Comparison of ENCODE assay signal across 11 cellular contexts in genomic region chr3:124985358-124985757, GRCh38. TPM values are rescaled to one million over a fixed set of nuclear protein-coding genes. Genes with fewer than 3 reads are reported as not detected.
DNase-seq lines count a peak whose midpoint lies in the region; ATAC-seq and TF ChIP-seq lines count a peak whose summit lies in the region.
"Had no signal": no experiment of that assay in that cellular context is flagged by ENCODE, and none has a peak within 500 bp of the region (broad histone marks: within the 10 kb centered on the region; RNA-seq: fewer than 3 reads in every experiment).

No MANE protein-coding gene starts in this region.

- H3K4me1 Mint-ChIP-seq in WTC11, result no peaks in the 10 kb centered on the region; the same call in 1 of the 2 replicates

- DNase-seq in 8988T, result peak; percentile 23
- peak; percentile 85 for DNase-seq in LHCN-M2 (ENCODE audit: low read depth)
- peak; percentile 59 for DNase-seq in colonic mucosa
- DNase-seq in medulla oblongata (ENCODE audit: extremely low spot score), result peak; percentile 42
- DNase-seq in GF-D8 (lab: John Stamatoyannopoulos, UW), result no peak
- no peak for DNase-seq in occipital lobe (lab: John Stamatoyannopoulos, UW)
- DNase-seq in WTC11 (ENCODE audit: low spot score), result no peak
- DNase-seq: activated CD8-positive, alpha-beta T cell treated with anti-CD3 and anti-CD28 coated beads, Interleukin-2, amount 10 ng/mL, durations not matched to agents 7 days and 5 days had no signal

- no peak overlapping the region for H3K27ac Mint-ChIP-seq in WTC11
- H3K27ac Mint-ChIP-seq: activated CD8-positive, alpha-beta T cell treated with anti-CD3 and anti-CD28 coated beads, Interleukin-2, amount 10 ng/mL, durations not matched to agents 7 days and 5 days had no signal

- H3K27ac ChIP-seq in colonic mucosa, result peak overlapping the region; percentile 51

- H3K9me3 Mint-ChIP-seq in WTC11, result no peaks in the 10 kb centered on the region

- no peak overlapping the region for H3K9ac ChIP-seq in colonic mucosa (ENCODE audit: low read depth in 2 of 2, low read length in 2 of 2)

- H3K4me3 ChIP-seq in colonic mucosa, result no peak overlapping the region

- peaks cover 5% of the 10 kb centered on the region for H3K4me1 ChIP-seq in colonic mucosa

- H3K4me3 Mint-ChIP-seq in WTC11, result no peak overlapping the region
- H3K4me3 Mint-ChIP-seq: activated CD8-positive, alpha-beta T cell treated with anti-CD3 and anti-CD28 coated beads, Interleukin-2, amount 10 ng/mL, durations not matched to agents 7 days and 5 days had no signal

- H3K27me3 Mint-ChIP-seq in WTC11 (ENCODE audit: low read depth), result no peaks in the 10 kb centered on the region

- intact Hi-C loops in colonic mucosa (cut with DNase I), result no loop called here

- H3K9me3 ChIP-seq in colonic mucosa, result no peaks in the 10 kb centered on the region

- CTCF ChIA-PET in WTC11 (lab: Charles Lee), result no interaction called here

- H3K36me3 Mint-ChIP-seq in WTC11, result peaks cover under 1% of the 10 kb centered on the region; the same call in 1 of the 2 replicates

- TF ChIP-seq CTCF in colonic mucosa (IDR thresholded peaks at IDR 0.05), result no peak
- TF ChIP-seq CTCF in WTC11 (IDR thresholded peaks at IDR 0.05), result no peak

- H3K27me3 ChIP-seq in colonic mucosa, result no peaks in the 10 kb centered on the region

- no peaks in the 10 kb centered on the region for H3K36me3 ChIP-seq in colonic mucosa

- POLR2A ChIA-PET in WTC11 (lab: Charles Lee), result no interaction called here

- ATAC-seq in HG02571 (IDR thresholded peaks at IDR 0.05; ENCODE audit: unreplicated experiment) (no peak), WTC11 (no peak)
- ATAC-seq: activated CD8-positive, alpha-beta T cell treated with anti-CD3 and anti-CD28 coated beads, Interleukin-2, amount 10 ng/mL, durations not matched to agents 7 days and 5 days had no signal

TF ChIP-seq in WTC11, 78 proteins besides CTCF, POLR2A, EP300 and RAD21 (continues in another document):
- TF ChIP-seq, protein P1, sequence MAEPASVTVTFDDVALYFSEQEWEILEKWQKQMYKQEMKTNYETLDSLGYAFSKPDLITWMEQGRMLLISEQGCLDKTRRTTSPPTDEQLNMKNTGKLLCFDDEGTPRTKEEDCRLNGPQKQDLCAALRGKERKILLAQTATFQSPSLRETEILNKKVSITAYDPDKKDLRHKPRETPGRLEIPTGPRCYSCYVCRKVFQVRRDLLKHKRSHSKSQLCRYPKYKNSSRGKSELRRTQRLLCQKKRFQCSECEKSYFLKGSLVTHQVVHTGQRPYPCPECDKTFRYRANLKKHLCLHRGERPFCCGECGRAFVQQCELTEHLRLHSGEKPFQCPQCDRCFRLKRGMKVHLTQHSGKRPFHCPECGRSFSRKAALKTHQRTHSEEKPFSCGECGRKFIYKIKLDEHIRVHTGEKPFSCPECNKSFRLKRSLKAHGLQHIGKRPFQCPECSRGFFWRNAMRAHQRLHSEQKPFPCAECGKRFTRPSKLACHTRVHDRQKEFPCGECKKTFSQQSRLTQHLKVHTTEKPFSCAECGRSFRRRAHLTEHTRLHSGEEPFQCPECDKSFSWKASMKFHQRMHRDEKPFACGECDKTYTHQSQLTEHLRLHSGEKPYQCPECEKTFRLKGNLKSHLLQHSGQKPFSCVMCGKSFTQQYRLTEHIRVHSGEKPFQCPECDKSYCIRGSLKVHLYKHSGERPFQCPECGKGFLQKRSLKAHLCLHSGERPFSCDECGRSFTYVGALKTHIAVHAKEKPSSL (CRISPR knock-in tag; conservative IDR thresholded peaks at IDR 0.05), result no peak
- TF ChIP-seq, protein P2, sequence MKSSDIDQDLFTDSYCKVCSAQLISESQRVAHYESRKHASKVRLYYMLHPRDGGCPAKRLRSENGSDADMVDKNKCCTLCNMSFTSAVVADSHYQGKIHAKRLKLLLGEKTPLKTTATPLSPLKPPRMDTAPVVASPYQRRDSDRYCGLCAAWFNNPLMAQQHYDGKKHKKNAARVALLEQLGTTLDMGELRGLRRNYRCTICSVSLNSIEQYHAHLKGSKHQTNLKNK (CRISPR knock-in tag; IDR thresholded peaks at IDR 0.05), result no peak
- TF ChIP-seq ATF3 (CRISPR knock-in tag; conservative IDR thresholded peaks at IDR 0.05) (no peak), TEAD1 (CRISPR knock-in tag; IDR thresholded peaks at IDR 0.05) (no peak), ZNF138 (CRISPR knock-in tag; conservative IDR thresholded peaks at IDR 0.05) (no peak), RELA (CRISPR knock-in tag; IDR thresholded peaks at IDR 0.05; ENCODE audit: borderline replicate concordance) (no peak), MYBL2 (CRISPR knock-in tag; IDR thresholded peaks at IDR 0.05) (no peak), ZNF671 (CRISPR knock-in tag; IDR thresholded peaks at IDR 0.05) (no peak), NFYB (CRISPR knock-in tag; conservative IDR thresholded peaks at IDR 0.05; ENCODE audit: low read depth) (no peak), ATF1 (CRISPR knock-in tag; IDR thresholded peaks at IDR 0.05) (no peak)
- TF ChIP-seq, protein P3, sequence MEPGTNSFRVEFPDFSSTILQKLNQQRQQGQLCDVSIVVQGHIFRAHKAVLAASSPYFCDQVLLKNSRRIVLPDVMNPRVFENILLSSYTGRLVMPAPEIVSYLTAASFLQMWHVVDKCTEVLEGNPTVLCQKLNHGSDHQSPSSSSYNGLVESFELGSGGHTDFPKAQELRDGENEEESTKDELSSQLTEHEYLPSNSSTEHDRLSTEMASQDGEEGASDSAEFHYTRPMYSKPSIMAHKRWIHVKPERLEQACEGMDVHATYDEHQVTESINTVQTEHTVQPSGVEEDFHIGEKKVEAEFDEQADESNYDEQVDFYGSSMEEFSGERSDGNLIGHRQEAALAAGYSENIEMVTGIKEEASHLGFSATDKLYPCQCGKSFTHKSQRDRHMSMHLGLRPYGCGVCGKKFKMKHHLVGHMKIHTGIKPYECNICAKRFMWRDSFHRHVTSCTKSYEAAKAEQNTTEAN (CRISPR knock-in tag; IDR thresholded peaks at IDR 0.05), result no peak
- TF ChIP-seq, protein P4, sequence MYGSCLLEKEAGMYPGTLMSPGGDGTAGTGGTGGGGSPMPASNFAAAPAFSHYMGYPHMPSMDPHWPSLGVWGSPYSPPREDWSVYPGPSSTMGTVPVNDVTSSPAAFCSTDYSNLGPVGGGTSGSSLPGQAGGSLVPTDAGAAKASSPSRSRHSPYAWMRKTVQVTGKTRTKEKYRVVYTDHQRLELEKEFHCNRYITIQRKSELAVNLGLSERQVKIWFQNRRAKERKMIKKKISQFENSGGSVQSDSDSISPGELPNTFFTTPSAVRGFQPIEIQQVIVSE (CRISPR knock-in tag; IDR thresholded peaks at IDR 0.05; ENCODE audit: borderline replicate concordance), result no peak
- TF ChIP-seq, protein P5, sequence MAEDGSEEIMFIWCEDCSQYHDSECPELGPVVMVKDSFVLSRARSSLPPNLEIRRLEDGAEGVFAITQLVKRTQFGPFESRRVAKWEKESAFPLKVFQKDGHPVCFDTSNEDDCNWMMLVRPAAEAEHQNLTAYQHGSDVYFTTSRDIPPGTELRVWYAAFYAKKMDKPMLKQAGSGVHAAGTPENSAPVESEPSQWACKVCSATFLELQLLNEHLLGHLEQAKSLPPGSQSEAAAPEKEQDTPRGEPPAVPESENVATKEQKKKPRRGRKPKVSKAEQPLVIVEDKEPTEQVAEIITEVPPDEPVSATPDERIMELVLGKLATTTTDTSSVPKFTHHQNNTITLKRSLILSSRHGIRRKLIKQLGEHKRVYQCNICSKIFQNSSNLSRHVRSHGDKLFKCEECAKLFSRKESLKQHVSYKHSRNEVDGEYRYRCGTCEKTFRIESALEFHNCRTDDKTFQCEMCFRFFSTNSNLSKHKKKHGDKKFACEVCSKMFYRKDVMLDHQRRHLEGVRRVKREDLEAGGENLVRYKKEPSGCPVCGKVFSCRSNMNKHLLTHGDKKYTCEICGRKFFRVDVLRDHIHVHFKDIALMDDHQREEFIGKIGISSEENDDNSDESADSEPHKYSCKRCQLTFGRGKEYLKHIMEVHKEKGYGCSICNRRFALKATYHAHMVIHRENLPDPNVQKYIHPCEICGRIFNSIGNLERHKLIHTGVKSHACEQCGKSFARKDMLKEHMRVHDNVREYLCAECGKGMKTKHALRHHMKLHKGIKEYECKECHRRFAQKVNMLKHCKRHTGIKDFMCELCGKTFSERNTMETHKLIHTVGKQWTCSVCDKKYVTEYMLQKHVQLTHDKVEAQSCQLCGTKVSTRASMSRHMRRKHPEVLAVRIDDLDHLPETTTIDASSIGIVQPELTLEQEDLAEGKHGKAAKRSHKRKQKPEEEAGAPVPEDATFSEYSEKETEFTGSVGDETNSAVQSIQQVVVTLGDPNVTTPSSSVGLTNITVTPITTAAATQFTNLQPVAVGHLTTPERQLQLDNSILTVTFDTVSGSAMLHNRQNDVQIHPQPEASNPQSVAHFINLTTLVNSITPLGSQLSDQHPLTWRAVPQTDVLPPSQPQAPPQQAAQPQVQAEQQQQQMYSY (CRISPR knock-in tag; IDR thresholded peaks at IDR 0.05), result no peak

RNA-seq across cellular contexts. Expression of gene MUC13, which starts 50.8 kb away (rescaled TPM):
- total RNA-seq in LHCN-M2 (2014; rRNA removed), result 0.17 and 0.71 TPM in 2 replicates
- polyA plus RNA-seq in LHCN-M2 (2012), result not detected
- 100 to 1,000 TPM; 360 to 853 TPM for total RNA-seq in colonic mucosa
- total RNA-seq in occipital lobe, result not detected
- total RNA-seq in WTC11 (2021), result 0.22 to 0.34 TPM in 2 of 3 replicates, not detected in the other
- total RNA-seq: activated CD8-positive, alpha-beta T cell treated with anti-CD3 and anti-CD28 coated beads, Interleukin-2, amount 10 ng/mL, durations not matched to agents 7 days and 5 days; pulmonary artery endothelial cell; temporal lobe had no signal

Comparison
In these comparisons a context has a peak if more than half of its experiments do, and no peak if none do; other contexts are left out.
1. DNase-seq: peak in 8988T (single experiment), LHCN-M2 (single experiment), colonic mucosa (single experiment) and medulla oblongata (single experiment); none in GF-D8 (single experiment), occipital lobe (single experiment) and WTC11 (single experiment).
2. RNA of gene MUC13, which starts 50.8 kb away (total RNA-seq): 360 to 853 TPM in colonic mucosa; 0.22 to 0.34 TPM in WTC11, 0.17 to 0.71 TPM in LHCN-M2 and not detected in occipital lobe (single experiment); every median in the first group is over 100 times any median in the second.